In the genomic region with DNA sequence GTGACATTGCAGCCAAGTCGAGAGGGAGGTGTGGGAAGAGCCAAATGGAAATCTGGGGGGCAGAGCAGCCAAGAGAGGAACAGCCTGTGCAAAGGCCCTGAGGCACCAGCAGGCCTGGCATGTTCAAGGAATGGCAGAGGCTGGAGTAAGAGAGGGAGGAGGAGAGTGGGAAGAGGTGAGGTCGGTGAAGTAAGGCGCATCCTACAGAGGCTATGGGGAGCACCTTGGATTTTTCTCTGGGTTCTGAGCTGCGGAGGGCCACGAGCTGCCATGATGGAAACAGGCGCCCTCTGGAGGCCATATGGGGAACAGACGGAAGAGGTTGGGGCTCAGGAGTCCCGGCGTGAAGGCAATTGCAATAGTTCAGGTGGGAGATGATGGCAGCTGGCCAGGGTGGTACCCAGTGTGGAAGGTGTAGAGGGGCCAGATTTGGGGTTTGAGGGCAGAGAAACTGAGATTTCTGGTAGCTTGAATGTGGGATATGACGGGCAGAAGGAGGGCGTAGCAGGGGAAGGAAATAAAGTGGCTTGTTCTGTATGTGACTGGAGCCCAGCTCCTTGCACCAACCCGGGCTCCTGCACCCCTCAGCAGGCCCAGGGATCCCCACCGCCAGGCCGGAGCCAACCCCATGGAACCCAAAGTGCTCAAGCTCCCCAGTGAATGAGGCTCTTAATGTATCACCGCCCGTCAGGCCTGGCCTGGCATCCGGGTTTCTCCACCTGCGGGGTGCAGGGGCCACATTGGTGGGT, we compare ENCODE assay signal across 6 cellular contexts. TPM values are rescaled to one million over a fixed set of nuclear protein-coding genes. Genes with fewer than 3 reads are reported as not detected.
DNase-seq lines count a peak whose midpoint lies in the region; ATAC-seq, FAIRE-seq and TF ChIP-seq lines count a peak whose summit lies in the region.

No MANE protein-coding gene starts in this region.

- H4K20me1 ChIP-seq in GM23338 (replicated peaks; ENCODE audit: insufficient read depth): no peaks in the 10 kb centered on the region; the same call in none of the 2 replicates
- no peaks in the 10 kb centered on the region for H4K20me1 ChIP-seq in endothelial cell of umbilical vein (replicated peaks; ENCODE audit: control insufficient read depth, extremely low read depth, insufficient read depth, low read length)

- dilution Hi-C loops in endothelial cell of umbilical vein (cut with MboI; ENCODE audit: extremely low pct_ligation_motif_present, low sequenced_read_pairs): no loop called here

- POLR2A ChIA-PET in endothelial cell of umbilical vein (lab: Charles Lee): interaction anchor here (0.5 to 0.8 kb wide), 2 partner anchors 18 to 50 kb away, joined by 4 to 6 read pairs; a partner anchor contains a TSS

- peak; percentile 33 for FAIRE-seq in endothelial cell of umbilical vein (lab: Jason Lieb, UNC)

- no peaks in the 10 kb centered on the region for H3K36me3 ChIP-seq in GM23338 (ENCODE audit: insufficient read depth)
- H3K36me3 ChIP-seq in endothelial cell of umbilical vein (ENCODE audit: control insufficient read depth in 2 of 2, extremely low read depth in 1 of 2, insufficient read depth in 2 of 2, low read length in 2 of 2): no peaks in the 10 kb centered on the region

- H3K36me3 Mint-ChIP-seq in GM23338 (ENCODE audit: low read depth): peaks cover 4% of the 10 kb centered on the region; the same call in 1 of the 3 replicates
- peaks cover 1% of the 10 kb centered on the region for H3K36me3 Mint-ChIP-seq in T-helper 1 cell treated with Interleukin-12 subunit alpha and Interleukin-12 subunit beta and Interleukin-4 antibody, amounts not matched to agents 30 μg/mL and 1 μg/mL, for 36 hours (ENCODE audit: low read depth)

- intact Hi-C loops in endothelial cell of umbilical vein (cut with micrococcal nuclease): no loop called here

- H3K27me3 ChIP-seq in GM23338 (ENCODE audit: insufficient read depth) (no peaks in the 10 kb centered on the region), endothelial cell of umbilical vein (ENCODE audit: control insufficient read depth in 2 of 2, insufficient read depth in 2 of 2, low read length in 2 of 2) (no peaks in the 10 kb centered on the region)

- H3K4me2 ChIP-seq in GM23338 (no peak overlapping the region), endothelial cell of umbilical vein (ENCODE audit: insufficient read depth, low read length) (no peak overlapping the region)

- H3K79me2 ChIP-seq in GM23338 (replicated peaks; ENCODE audit: insufficient read depth) (no peaks in the 10 kb centered on the region), endothelial cell of umbilical vein (ENCODE audit: control insufficient read depth, insufficient read depth, low read length) (no peaks in the 10 kb centered on the region)

- BruUV-seq in endothelial cell of umbilical vein (replicated peaks; lab: Mats Ljungman, UMichigan): no TSS peak

- no peak overlapping the region for H3K9ac ChIP-seq in endothelial cell of umbilical vein (replicated peaks; ENCODE audit: extremely low read depth, insufficient read depth, low read length)

- peaks cover 7% of the 10 kb centered on the region for H3K27me3 Mint-ChIP-seq in GM23338 (ENCODE audit: insufficient read depth, low read depth, poor library complexity)
- H3K27me3 Mint-ChIP-seq in T-helper 1 cell treated with Interleukin-12 subunit alpha and Interleukin-12 subunit beta and Interleukin-4 antibody, amounts not matched to agents 30 μg/mL and 1 μg/mL, for 36 hours (ENCODE audit: low read depth): no peaks in the 10 kb centered on the region

- H3K4me3 Mint-ChIP-seq in GM23338: no peak overlapping the region
- no peak overlapping the region for H3K4me3 Mint-ChIP-seq in T-helper 1 cell treated with Interleukin-12 subunit alpha and Interleukin-12 subunit beta and Interleukin-4 antibody, amounts not matched to agents 30 μg/mL and 1 μg/mL, for 36 hours

- peak; percentile 96 for ATAC-seq in GM23338
- no peak for ATAC-seq in HG02938 (IDR thresholded peaks at IDR 0.05; ENCODE audit: unreplicated experiment)
- no peak for ATAC-seq in omental fat pad (ENCODE audit: low FRiP score)

- no peaks in the 10 kb centered on the region for H3K9me2 ChIP-seq in GM23338 (ENCODE audit: insufficient read depth)

- H3K4me1 Mint-ChIP-seq in GM23338: no peaks in the 10 kb centered on the region; the same call in 2 of the 3 replicates
- H3K4me1 Mint-ChIP-seq in T-helper 1 cell treated with Interleukin-12 subunit alpha and Interleukin-12 subunit beta and Interleukin-4 antibody, amounts not matched to agents 30 μg/mL and 1 μg/mL, for 36 hours (ENCODE audit: low read depth): peaks cover 2% of the 10 kb centered on the region

- H3K27ac ChIP-seq in GM23338 (ENCODE audit: low read depth): no peak overlapping the region
- H3K27ac ChIP-seq in endothelial cell of umbilical vein (ENCODE audit: insufficient read depth, low read depth, low read length): no peak overlapping the region

- no peaks in the 10 kb centered on the region for H3K9me3 ChIP-seq in endothelial cell of umbilical vein (replicated peaks; ENCODE audit: control insufficient read depth, insufficient read depth, low read length)

- H3K4me3 ChIP-seq in GM23338 (no peak overlapping the region), endothelial cell of umbilical vein (replicated peaks in 1 of 3; ENCODE audit: insufficient read depth in 1 of 3, low read depth in 1 of 3, low read length in 3 of 3) (no peak overlapping the region)

- H3K9me1 ChIP-seq in endothelial cell of umbilical vein (replicated peaks; ENCODE audit: control insufficient read depth, extremely low read depth, insufficient read depth, low read length): no peaks in the 10 kb centered on the region

- no peak overlapping the region for H2AFZ ChIP-seq in GM23338
- H2AFZ ChIP-seq in endothelial cell of umbilical vein (ENCODE audit: low read depth, low read length): no peak overlapping the region

- no peak for TF ChIP-seq POLR2A in endothelial cell of umbilical vein (IDR thresholded peaks at IDR 0.05; ENCODE audit: low read depth, low read length)

- CTCF ChIA-PET in endothelial cell of umbilical vein (lab: Charles Lee): interaction anchor here (0.6 to 3.9 kb wide), 31 partner anchors 9 to 239 kb away, joined by 3 to 56 read pairs (median 3); a partner anchor contains a TSS

- peak; percentile 89 for DNase-seq in GM23338 (ENCODE audit: low spot score)
- peak; percentile 27 for DNase-seq in endothelial cell of umbilical vein (ENCODE audit: low read depth, low spot score)
- peak; percentile 63 for DNase-seq in stimulated activated CD4-positive, alpha-beta T cell treated with anti-CD3 and anti-CD28 coated beads, Interleukin-4, amount 100 ng/mL, for 1 hour
- no peak for DNase-seq in omental fat pad (ENCODE audit: low spot score)

- H3K27ac Mint-ChIP-seq in GM23338: no peak overlapping the region
- H3K27ac Mint-ChIP-seq in T-helper 1 cell treated with Interleukin-12 subunit alpha and Interleukin-12 subunit beta and Interleukin-4 antibody, amounts not matched to agents 30 μg/mL and 1 μg/mL, for 36 hours: peak overlapping the region; percentile 43

- no peaks in the 10 kb centered on the region for H3K9me3 Mint-ChIP-seq in GM23338
- H3K9me3 Mint-ChIP-seq in T-helper 1 cell treated with Interleukin-12 subunit alpha and Interleukin-12 subunit beta and Interleukin-4 antibody, amounts not matched to agents 30 μg/mL and 1 μg/mL, for 36 hours: no peaks in the 10 kb centered on the region

- TF ChIP-seq CTCF in GM23338 (conservative IDR thresholded peaks at IDR 0.05; ENCODE audit: low read depth in 2 of 2): peak; percentile 87 to 91
- peak; percentile 85 for TF ChIP-seq CTCF in endothelial cell of umbilical vein (IDR thresholded peaks at IDR 0.05; ENCODE audit: extremely low read depth in 1 of 2, insufficient read depth in 1 of 2, low read depth in 1 of 2, low read length in 2 of 2)
- TF ChIP-seq CTCF in omental fat pad (IDR thresholded peaks at IDR 0.05): peak in 1 of 3 donors; percentile 3

- no peaks in the 10 kb centered on the region for H3K4me1 ChIP-seq in GM23338 (ENCODE audit: insufficient read depth)
- no peaks in the 10 kb centered on the region for H3K4me1 ChIP-seq in endothelial cell of umbilical vein (ENCODE audit: control insufficient read depth, extremely low read depth, insufficient read depth, low read length)

- no peaks in the 10 kb centered on the region for H3F3A ChIP-seq in GM23338 (replicated peaks; ENCODE audit: low read depth)

RNA-seq across cellular contexts. Expression of a gene that starts 20.5 kb away (rescaled TPM):
- total RNA-seq in GM23338 (2014; rRNA removed; shearing (Covaris generic)): 131 and 140 TPM in 2 replicates
- polyA plus RNA-seq in GM23338 (2016; fragmentation: Nextera tagmentation; extraction: Ambion mirVana) (58.0 and 62.1 TPM in 2 replicates), endothelial cell of umbilical vein (144 and 179 TPM in 2 replicates)
- total RNA-seq in endothelial cell of umbilical vein (108 and 116 TPM in 2 replicates), omental fat pad (10 to 100 TPM; 33.6 to 92.3 (median 64.7) TPM)
- 87.1 and 114 TPM in 2 replicates for polyA plus RNA-seq in endothelial cell of umbilical vein (2011; cell fraction: cytosol; rRNA removed)
- 179 and 227 TPM in 2 replicates for polyA plus RNA-seq in endothelial cell of umbilical vein (2011; cell fraction: nucleus; rRNA removed)
- polyA plus RNA-seq in endothelial cell of umbilical vein (2012): 54.6 and 71.2 TPM in 2 replicates
- polyA minus RNA-seq in endothelial cell of umbilical vein: 86.7 and 114 TPM in 2 replicates
- polyA minus RNA-seq in endothelial cell of umbilical vein (2011; cell fraction: cytosol; rRNA and poly(A)+ RNA removed): 31.5 TPM
- polyA minus RNA-seq in endothelial cell of umbilical vein (2011; cell fraction: nucleus; rRNA and poly(A)+ RNA removed): 65.9 and 118 TPM in 2 replicates

RNA-seq across cellular contexts. Expression of a gene that starts 20.9 kb away (rescaled TPM):
- 25.5 and 31.9 TPM in 2 replicates for total RNA-seq in GM23338 (2014; rRNA removed; shearing (Covaris generic))
- polyA plus RNA-seq in GM23338 (2016; fragmentation: Nextera tagmentation; extraction: Ambion mirVana): 8.9 and 11.5 TPM in 2 replicates
- 28.6 and 32.8 TPM in 2 replicates for total RNA-seq in endothelial cell of umbilical vein
- 31.5 and 33.5 TPM in 2 replicates for polyA plus RNA-seq in endothelial cell of umbilical vein
- polyA plus RNA-seq in endothelial cell of umbilical vein (2011; cell fraction: cytosol; rRNA removed): 14.6 and 23.7 TPM in 2 replicates
- 49.9 and 63.7 TPM in 2 replicates for polyA plus RNA-seq in endothelial cell of umbilical vein (2011; cell fraction: nucleus; rRNA removed)
- 23.5 and 24.5 TPM in 2 replicates for polyA plus RNA-seq in endothelial cell of umbilical vein (2012)
- polyA minus RNA-seq in endothelial cell of umbilical vein: 15.9 and 23.2 TPM in 2 replicates
- 3.3 TPM for polyA minus RNA-seq in endothelial cell of umbilical vein (2011; cell fraction: cytosol; rRNA and poly(A)+ RNA removed)
- polyA minus RNA-seq in endothelial cell of umbilical vein (2011; cell fraction: nucleus; rRNA and poly(A)+ RNA removed): 14.5 and 18.0 TPM in 2 replicates
- 10 to 100 TPM in 3 of 4 donors, 1 to 10 TPM in 1; 9.2 to 20.5 (median 13.9) TPM for total RNA-seq in omental fat pad

RNA-seq across cellular contexts. Expression of a gene that starts 21.7 kb away (rescaled TPM):
- total RNA-seq in GM23338 (2014; rRNA removed; shearing (Covaris generic)): 249 and 272 TPM in 2 replicates
- polyA plus RNA-seq in GM23338 (2016; fragmentation: Nextera tagmentation; extraction: Ambion mirVana) (103 and 109 TPM in 2 replicates), endothelial cell of umbilical vein (114 TPM in 2 replicates)
- total RNA-seq in endothelial cell of umbilical vein (105 and 114 TPM in 2 replicates), omental fat pad (100 to 1,000 TPM in 3 of 4 donors, 10 to 100 TPM in 1; 86.7 to 158 (median 140) TPM)
- 73.3 and 75.0 TPM in 2 replicates for polyA plus RNA-seq in endothelial cell of umbilical vein (2011; cell fraction: cytosol; rRNA removed)
- polyA plus RNA-seq in endothelial cell of umbilical vein (2011; cell fraction: nucleus; rRNA removed): 43.7 and 51.1 TPM in 2 replicates
- polyA plus RNA-seq in endothelial cell of umbilical vein (2012): 86.6 and 87.7 TPM in 2 replicates
- polyA minus RNA-seq in endothelial cell of umbilical vein: 127 and 137 TPM in 2 replicates
- polyA minus RNA-seq in endothelial cell of umbilical vein (2011; cell fraction: cytosol; rRNA and poly(A)+ RNA removed): 98.2 TPM
- polyA minus RNA-seq in endothelial cell of umbilical vein (2011; cell fraction: nucleus; rRNA and poly(A)+ RNA removed): 22.9 and 25.6 TPM in 2 replicates

RNA-seq across cellular contexts. Expression of a gene that starts 49.8 kb away (rescaled TPM):
- total RNA-seq in GM23338 (2014; rRNA removed; shearing (Covaris generic)): 66.6 and 68.0 TPM in 2 replicates
- polyA plus RNA-seq in GM23338 (2016; fragmentation: Nextera tagmentation; extraction: Ambion mirVana) (53.8 and 53.9 TPM in 2 replicates), endothelial cell of umbilical vein (40.4 and 42.4 TPM in 2 replicates)
- total RNA-seq in endothelial cell of umbilical vein (94.9 and 101 TPM in 2 replicates), omental fat pad (10 to 100 TPM; 11.8 to 41.3 (median 19.5) TPM)
- polyA plus RNA-seq in endothelial cell of umbilical vein (2011; cell fraction: cytosol; rRNA removed): 34.8 and 36.2 TPM in 2 replicates
- polyA plus RNA-seq in endothelial cell of umbilical vein (2011; cell fraction: nucleus; rRNA removed): 69.1 and 74.5 TPM in 2 replicates
- polyA plus RNA-seq in endothelial cell of umbilical vein (2012): 45.1 and 54.6 TPM in 2 replicates
- polyA minus RNA-seq in endothelial cell of umbilical vein: 43.7 and 55.6 TPM in 2 replicates
- 10.0 TPM for polyA minus RNA-seq in endothelial cell of umbilical vein (2011; cell fraction: cytosol; rRNA and poly(A)+ RNA removed)
- 22.5 and 33.7 TPM in 2 replicates for polyA minus RNA-seq in endothelial cell of umbilical vein (2011; cell fraction: nucleus; rRNA and poly(A)+ RNA removed)
